19 cellular contexts compared by ENCODE assay signal in genomic region chr10:62266611-62267010, GRCh38. TPM values are rescaled to one million over a fixed set of nuclear protein-coding genes. Genes with fewer than 3 reads are reported as not detected.
A peak's percentile ranks its signal among the peaks of the same experiment; 100 is the strongest.
DNase-seq lines count a peak whose midpoint lies in the region; ATAC-seq and FAIRE-seq lines count a peak whose summit lies in the region.
"Had no signal": no experiment of that assay in that cellular context is flagged by ENCODE, and none has a peak within 500 bp of the region (broad histone marks: within the 10 kb centered on the region; RNA-seq: fewer than 3 reads in every experiment).

No MANE protein-coding gene starts in this region.

- ATAC-seq in esophagus mucosa (peak; percentile 3), left ventricle myocardium superior (no peak), aorta (ENCODE audit: low FRiP score) (no peak)
- ATAC-seq: A549; stimulated activated naive CD8-positive, alpha-beta T cell treated with anti-CD3 and anti-CD28 coated beads, Interleukin-15, amount 100 ng/mL, for 72 hours had no signal

- H3K4me1 ChIP-seq in small intestine (ENCODE audit: control insufficient read depth in 2 of 2, insufficient read depth in 1 of 2, low read depth in 1 of 2, low read length in 1 of 2) (peaks cover 0 to 5% of the 10 kb centered on the region in 2 donors), aorta (ENCODE audit: control insufficient read depth in 1 of 2, insufficient read depth in 2 of 2, low read length in 2 of 2) (peaks cover 0 to 3% of the 10 kb centered on the region in 2 donors)

- FAIRE-seq in small intestine (lab: Jason Lieb, UNC): no peak
- FAIRE-seq: A549, H1 had no signal

- H3K36me3 ChIP-seq in small intestine (ENCODE audit: control insufficient read depth in 2 of 2, insufficient read depth in 2 of 2, low read length in 2 of 2) (no peaks in the 10 kb centered on the region), aorta (ENCODE audit: control insufficient read depth in 1 of 2, insufficient read depth in 2 of 2, low read length in 1 of 2) (no peaks in the 10 kb centered on the region)
- H3K36me3 ChIP-seq: adrenal gland, neutrophil had no signal

- intact Hi-C loops in left ventricle myocardium superior (cut with micrococcal nuclease) (no loop called here), aorta (cut with DNase I) (no loop called here)

- H3K27me3 ChIP-seq in small intestine (ENCODE audit: control insufficient read depth in 2 of 2, insufficient read depth in 2 of 2, low read length in 2 of 2) (no peaks in the 10 kb centered on the region), aorta (ENCODE audit: control insufficient read depth in 1 of 2, insufficient read depth in 2 of 2, low read length in 1 of 2) (no peaks in the 10 kb centered on the region)

- no peak overlapping the region for H3K27ac ChIP-seq in small intestine (ENCODE audit: low read depth in 1 of 2, low read length in 1 of 2)
- H3K27ac ChIP-seq in aorta (ENCODE audit: low read depth in 1 of 2, low read length in 2 of 2): no peak overlapping the region
- H3K27ac ChIP-seq: A549, adrenal gland, neutrophil had no signal

- H3K4me3 ChIP-seq in small intestine (ENCODE audit: low read depth in 1 of 2, low read length in 2 of 2): no peak overlapping the region
- H3K4me3 ChIP-seq in aorta (ENCODE audit: low read length in 2 of 2): no peak overlapping the region
- H3K4me3 ChIP-seq: A549, adrenal gland, lung had no signal

- WGBS in small intestine, 3 donors: 12 to 53% (median 40%) methylated on average over 3 of the region's 3 CpGs
- 47 to 61% methylated on average over 3 of the region's 3 CpGs for WGBS in aorta, 2 donors

- DNase-seq in NCI-H748 (lab: John Stamatoyannopoulos, UW; ENCODE audit: unreplicated experiment) (peak; percentile 3), NCI-H748 treated with DMSO at 0.1 percent for 48 hours (lab: John Stamatoyannopoulos, UW) (no peak), NCI-H69 (lab: John Stamatoyannopoulos, UW) (peak; percentile 34), small intestine (peak; percentile 36), left ventricle myocardium superior (no peak), aorta (no peak), DMS114 treated with DMSO at 0.1 percent for 48 hours (lab: John Stamatoyannopoulos, UW; ENCODE audit: unreplicated experiment) (no peak)
- DNase-seq: activated CD4-positive, alpha-beta T cell treated with anti-CD3 and anti-CD28 coated beads for 1 hour; activated T-cell treated with anti-CD3 and anti-CD28 coated beads for 4 hours; adrenal gland; cortex of kidney; NCI-H1436; stimulated activated naive CD8-positive, alpha-beta T cell treated with anti-CD3 and anti-CD28 coated beads, Interleukin-15, amount 100 ng/mL, for 72 hours; SW 1271 had no signal

- H3K9me3 ChIP-seq in small intestine (ENCODE audit: control insufficient read depth, low read depth) (no peaks in the 10 kb centered on the region), aorta (ENCODE audit: control insufficient read depth, low read length) (no peaks in the 10 kb centered on the region)
- H3K9me3 ChIP-seq: A549, adrenal gland, neutrophil had no signal

RNA-seq across cellular contexts. Expression of gene RTKN2, which starts 2.0 kb away (rescaled TPM):
- total RNA-seq in esophagus mucosa: 8.9 TPM
- 1 to 10 TPM in 1 of 3 donors, under 1 TPM in 2; 0.81 to 2.6 (median 0.89) TPM for polyA plus RNA-seq in small intestine
- total RNA-seq in left ventricle myocardium superior: not detected
- under 1 TPM; 0.21 to 0.29 TPM for total RNA-seq in aorta
- polyA plus RNA-seq in aorta: under 1 TPM; 0.13 to 0.31 TPM

Comparison
In these comparisons a context has a peak if more than half of its experiments do, and no peak if none do; other contexts are left out.
1. DNase-seq: peak in NCI-H748 (single experiment), NCI-H69 (single experiment) and small intestine (single experiment); none in NCI-H748 treated with DMSO at 0.1 percent for 48 hours (single experiment), left ventricle myocardium superior (single experiment), aorta (0 of 2) and DMS114 treated with DMSO at 0.1 percent for 48 hours (single experiment).